13 cellular contexts compared by ENCODE assay signal in the genomic region with DNA sequence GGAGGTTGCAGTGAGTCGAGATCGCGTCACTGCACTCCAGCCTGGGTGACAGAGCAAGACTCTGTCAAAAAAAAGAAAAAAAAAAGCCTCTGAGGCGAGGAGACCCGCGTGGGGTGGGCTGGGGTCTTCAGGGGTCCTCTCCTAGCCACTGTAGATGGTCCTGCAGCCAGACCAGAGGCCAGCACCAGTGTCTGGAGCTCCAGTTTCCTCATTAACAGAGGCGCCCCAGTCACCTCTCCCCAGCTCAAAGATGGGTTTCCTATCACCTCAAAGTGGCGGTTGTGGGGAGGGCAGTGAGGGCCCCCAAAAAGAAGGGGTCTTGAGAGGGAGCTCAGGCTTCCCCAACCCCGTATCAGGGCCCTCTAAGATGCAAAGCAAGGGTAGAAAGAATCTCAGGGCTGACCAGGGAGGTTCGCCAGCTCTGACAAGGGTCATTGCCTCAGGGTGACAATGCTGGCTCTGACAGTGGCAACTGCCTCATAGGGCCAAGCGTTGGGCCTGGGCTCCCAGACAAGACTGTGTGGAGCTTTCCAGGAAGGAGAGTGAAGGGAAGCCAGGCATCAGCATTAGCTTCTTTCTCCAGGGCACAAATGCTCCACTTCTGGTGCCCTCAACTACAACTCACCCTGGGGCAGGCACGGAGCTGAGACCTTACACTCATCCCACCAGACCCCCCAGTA. TPM values are rescaled to one million over a fixed set of nuclear protein-coding genes. Genes with fewer than 3 reads are reported as not detected.
DNase-seq lines count a peak whose midpoint lies in the region; ATAC-seq, FAIRE-seq and TF ChIP-seq lines count a peak whose summit lies in the region.
"Had no signal": no experiment of that assay in that cellular context is flagged by ENCODE, and none has a peak within 500 bp of the region (broad histone marks: within the 10 kb centered on the region; RNA-seq: fewer than 3 reads in every experiment).

No MANE protein-coding gene starts in this region.

- no peak for TF ChIP-seq POLR2A in H54 (IDR thresholded peaks at IDR 0.05; ENCODE audit: low read depth, low read length)

- peak overlapping the region; percentile 100 for H3K4me3 Mint-ChIP-seq in central memory CD8-positive, alpha-beta T cell
- H3K4me3 Mint-ChIP-seq in naive thymus-derived CD8-positive, alpha-beta T cell = peak overlapping the region; percentile 86 to 100 (median 93)

- peaks cover 97 to 99% (median 98%) of the 10 kb centered on the region in 10 experiments for H3K4me1 ChIP-seq in BLaER1 treated with 17β-estradiol and CSF1 and Interleukin-3, amounts not matched to agents 10 nM and 100 nM
- H3K4me1 ChIP-seq in NT2/D1 (ENCODE audit: insufficient read depth, insufficient read length) = peaks cover 12% of the 10 kb centered on the region
- H3K4me1 ChIP-seq: thyroid gland had no signal

- H3K36me3 ChIP-seq in BLaER1 treated with 17β-estradiol and CSF1 and Interleukin-3, amounts not matched to agents 10 nM and 100 nM = peaks cover 8 to 72% (median 36%) of the 10 kb centered on the region in 11 experiments; a peak in 17 of 22 replicates
- peaks cover 3% of the 10 kb centered on the region for H3K36me3 ChIP-seq in NT2/D1 (ENCODE audit: insufficient read depth, insufficient read length, low read length)
- H3K36me3 ChIP-seq: thyroid gland had no signal

- H3K36me3 Mint-ChIP-seq in central memory CD8-positive, alpha-beta T cell (ENCODE audit: insufficient read depth) = peaks cover 48% of the 10 kb centered on the region
- H3K36me3 Mint-ChIP-seq in naive thymus-derived CD8-positive, alpha-beta T cell = peaks cover 4 to 40% (median 8%) of the 10 kb centered on the region in 3 donors

- no peaks in the 10 kb centered on the region for H3K9me3 ChIP-seq in BLaER1 treated with 17β-estradiol and CSF1 and Interleukin-3, amounts not matched to agents 10 nM and 100 nM (replicated peaks in 1 of 11)
- no peaks in the 10 kb centered on the region for H3K9me3 ChIP-seq in NT2/D1 (ENCODE audit: insufficient read depth, low read length)
- H3K9me3 ChIP-seq: thyroid gland had no signal

- peak overlapping the region; percentile 98 for H3K27ac Mint-ChIP-seq in central memory CD8-positive, alpha-beta T cell (ENCODE audit: low read depth)
- H3K27ac Mint-ChIP-seq in naive thymus-derived CD8-positive, alpha-beta T cell = peak overlapping the region; percentile 96 to 100 (median 99)

- no peak for FAIRE-seq in H54 (lab: Jason Lieb, UNC)

- no peaks in the 10 kb centered on the region for H3K9me3 Mint-ChIP-seq in central memory CD8-positive, alpha-beta T cell
- no peaks in the 10 kb centered on the region for H3K9me3 Mint-ChIP-seq in naive thymus-derived CD8-positive, alpha-beta T cell

- H3K4me2 ChIP-seq in BLaER1 treated with 17β-estradiol and CSF1 and Interleukin-3, amounts not matched to agents 10 nM and 100 nM = peak overlapping the region; percentile 94 to 99 (median 97)

- ATAC-seq in central memory CD8-positive, alpha-beta T cell (replicated peaks; ENCODE audit: extremely low read depth, poor library complexity, severe bottlenecking) = no peak
- ATAC-seq in naive thymus-derived CD8-positive, alpha-beta T cell = no peak

- peaks cover 92% of the 10 kb centered on the region for H3K4me1 Mint-ChIP-seq in central memory CD8-positive, alpha-beta T cell
- peaks cover 55 to 99% (median 95%) of the 10 kb centered on the region in 4 donors for H3K4me1 Mint-ChIP-seq in naive thymus-derived CD8-positive, alpha-beta T cell

- H3K27me3 ChIP-seq in BLaER1 treated with 17β-estradiol and CSF1 and Interleukin-3, amounts not matched to agents 10 nM and 100 nM = no peaks in the 10 kb centered on the region
- H3K27me3 ChIP-seq in NT2/D1 (ENCODE audit: insufficient read depth, insufficient read length) = no peaks in the 10 kb centered on the region
- H3K27me3 ChIP-seq: thyroid gland had no signal

- peaks cover 10 to 88% (median 59%) of the 10 kb centered on the region in 11 experiments; a peak in 21 of 22 replicates for H4K20me1 ChIP-seq in BLaER1 treated with 17β-estradiol and CSF1 and Interleukin-3, amounts not matched to agents 10 nM and 100 nM

- POLR2A ChIA-PET in naive thymus-derived CD8-positive, alpha-beta T cell (lab: Charles Lee) = interaction anchor here (1.1 to 10.5 kb wide), 14 partner anchors 11 to 786 kb away, joined by 3 to 721 read pairs (median 16); a partner anchor contains a TSS

- H3K9ac ChIP-seq in BLaER1 treated with 17β-estradiol and CSF1 and Interleukin-3, amounts not matched to agents 10 nM and 100 nM = peak overlapping the region; percentile 43 to 85 (median 77); a peak in 21 of 22 replicates
- peak overlapping the region; percentile 21 for H3K9ac ChIP-seq in NT2/D1 (ENCODE audit: insufficient read length, low read depth)

- DNase-seq in NT2/D1 (ENCODE audit: low read depth, low spot score) (no peak), cortex of kidney (lab: John Stamatoyannopoulos, UW) (no peak), NCI-H1417 treated with DMSO at 0.1 percent for 48 hours (lab: John Stamatoyannopoulos, UW) (no peak), A172 (ENCODE audit: low spot score) (no peak), H54 (ENCODE audit: insufficient read length, low spot score) (no peak)
- no peak for DNase-seq in central memory CD8-positive, alpha-beta T cell (ENCODE audit: low spot score in 2 of 2)
- DNase-seq in naive thymus-derived CD8-positive, alpha-beta T cell = peak in 1 of 10 donors; percentile 9
- DNase-seq: Calu3, NCI-H2107, thyroid gland had no signal

- no peaks in the 10 kb centered on the region for H3K27me3 Mint-ChIP-seq in central memory CD8-positive, alpha-beta T cell
- no peaks in the 10 kb centered on the region for H3K27me3 Mint-ChIP-seq in naive thymus-derived CD8-positive, alpha-beta T cell

- H3K4me3 ChIP-seq in BLaER1 treated with 17β-estradiol and CSF1 and Interleukin-3, amounts not matched to agents 10 nM and 100 nM = peak overlapping the region in 5 of 10 experiments; percentile 49 to 68 (median 55); a peak in 7 of 20 replicates
- no peak overlapping the region for H3K4me3 ChIP-seq in NT2/D1 (ENCODE audit: insufficient read length, low read depth)
- H3K4me3 ChIP-seq: thyroid gland had no signal

- H3K27ac ChIP-seq in BLaER1 treated with 17β-estradiol and CSF1 and Interleukin-3, amounts not matched to agents 10 nM and 100 nM = peak overlapping the region; percentile 33 to 96 (median 90); a peak in 21 of 22 replicates
- H3K27ac ChIP-seq: thyroid gland had no signal

RNA-seq across cellular contexts. Expression of a gene that starts 15.0 kb away (rescaled TPM):
- 100 to 1,000 TPM; 351 to 360 TPM for total RNA-seq in naive thymus-derived CD8-positive, alpha-beta T cell
- polyA plus RNA-seq in naive thymus-derived CD8-positive, alpha-beta T cell = 100 to 1,000 TPM in 1 of 3 donors, 10 to 100 TPM in 2; 44.6 to 128 (median 62.1) TPM
- 13.2 and 17.9 TPM in 2 replicates for total RNA-seq in A172 (2014; rRNA removed; shearing (Covaris generic))

RNA-seq across cellular contexts. Expression of a gene that starts 20.9 kb away (rescaled TPM):
- total RNA-seq in naive thymus-derived CD8-positive, alpha-beta T cell = not detected
- polyA plus RNA-seq in naive thymus-derived CD8-positive, alpha-beta T cell = not detected
- total RNA-seq in A172 (2014; rRNA removed; shearing (Covaris generic)) = not detected in 2 replicates
- total RNA-seq: Calu3, liver, SK-MEL-5, thyroid gland had no signal
- polyA plus RNA-seq: liver had no signal

Comparison
In these comparisons a context has a peak if more than half of its experiments do, and no peak if none do; other contexts are left out.
1. RNA of a gene that starts 15.0 kb away (total RNA-seq): 351 to 360 TPM in naive thymus-derived CD8-positive, alpha-beta T cell; 13.2 to 17.9 TPM in A172; every median in the first group is over 10 times any median in the second.